In the genomic region with DNA sequence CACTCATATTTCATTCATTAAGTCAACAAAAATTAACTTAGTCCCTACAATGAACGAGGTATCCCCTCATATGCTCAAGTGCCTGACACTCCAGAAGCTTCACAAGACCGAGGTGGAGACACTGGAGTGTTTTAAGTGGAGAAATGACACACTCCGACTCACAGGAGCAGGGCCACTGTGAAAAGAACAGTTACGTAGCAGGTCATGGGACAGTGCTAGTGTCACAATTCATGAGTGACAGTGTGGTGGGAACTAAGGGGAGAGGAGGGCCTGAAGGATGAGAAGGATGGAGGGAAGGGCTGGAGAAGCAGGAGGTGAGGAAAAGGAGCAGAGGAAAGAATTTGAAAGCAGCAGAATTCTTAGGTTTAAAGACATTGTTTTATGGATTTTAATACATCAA, we compare ENCODE assay signal across 10 cellular contexts. TPM values are rescaled to one million over a fixed set of nuclear protein-coding genes. Genes with fewer than 3 reads are reported as not detected.
DNase-seq lines count a peak whose midpoint lies in the region; ATAC-seq and TF ChIP-seq lines count a peak whose summit lies in the region.
"Had no signal": no experiment of that assay in that cellular context is flagged by ENCODE, and none has a peak within 500 bp of the region (broad histone marks: within the 10 kb centered on the region; RNA-seq: fewer than 3 reads in every experiment).

No MANE protein-coding gene starts in this region.

- H3K36me3 Mint-ChIP-seq in activated T-cell treated with anti-CD3 and anti-CD28 coated beads, Interleukin-2, amount 50 U/mL, for 72 hours (ENCODE audit: insufficient read depth in 2 of 2), result peaks cover 30 to 34% of the 10 kb centered on the region in 2 donors
- H3K36me3 Mint-ChIP-seq in activated B cell treated with CpG ODN at 0.5 μM for 24 hours (ENCODE audit: low read depth), result peaks cover 37% of the 10 kb centered on the region
- H3K36me3 Mint-ChIP-seq in immature natural killer cell, result peaks cover 25 to 36% (median 33%) of the 10 kb centered on the region in 3 donors
- H3K36me3 Mint-ChIP-seq in stimulated activated memory B cell treated with anti-CD40 and anti-IgM and Interleukin-4, amounts not matched to agents 10 μg/mL and 1 μg/mL and 100 μg/mL, for 72 hours, result peaks cover 39% of the 10 kb centered on the region

- no peak for DNase-seq in activated T-cell treated with anti-CD3 and anti-CD28 coated beads, Interleukin-2, amount 50 U/mL, for 72 hours
- DNase-seq in activated T-cell treated with anti-CD3 and anti-CD28 coated beads, Interleukin-2, amount 50 U/mL, for 1 hour, result no peak
- DNase-seq in activated B cell treated with CpG ODN at 0.5 μM for 24 hours, result no peak
- peak in 2 of 3 donors; percentile 21 to 28 for DNase-seq in immature natural killer cell
- DNase-seq in effector CD4-positive, alpha-beta T cell, result no peak
- DNase-seq: NCI-H2029 treated with DMSO at 0.1 percent for 48 hours; stimulated activated CD4-positive, alpha-beta T cell treated with anti-CD3 and anti-CD28 coated beads, Interleukin-1b, Interleukin-23, amount 100 ng/mL, for 48 hours had no signal

- H3K4me1 Mint-ChIP-seq in activated T-cell treated with anti-CD3 and anti-CD28 coated beads, Interleukin-2, amount 50 U/mL, for 72 hours (ENCODE audit: low read depth), result peaks cover 40% of the 10 kb centered on the region
- peaks cover 54% of the 10 kb centered on the region for H3K4me1 Mint-ChIP-seq in activated B cell treated with CpG ODN at 0.5 μM for 24 hours
- H3K4me1 Mint-ChIP-seq in immature natural killer cell, result peaks cover 52% of the 10 kb centered on the region in 2 donors
- H3K4me1 Mint-ChIP-seq in stimulated activated memory B cell treated with anti-CD40 and anti-IgM and Interleukin-4, amounts not matched to agents 10 μg/mL and 1 μg/mL and 100 μg/mL, for 72 hours, result peaks cover 42% of the 10 kb centered on the region

- H3K27ac Mint-ChIP-seq in activated T-cell treated with anti-CD3 and anti-CD28 coated beads, Interleukin-2, amount 50 U/mL, for 72 hours, result peak overlapping the region; percentile 99
- H3K27ac Mint-ChIP-seq in activated B cell treated with CpG ODN at 0.5 μM for 24 hours (peak overlapping the region; percentile 100), immature natural killer cell (peak overlapping the region; percentile 96 to 100 (median 100))
- H3K27ac Mint-ChIP-seq in stimulated activated memory B cell treated with anti-CD40 and anti-IgM and Interleukin-4, amounts not matched to agents 10 μg/mL and 1 μg/mL and 100 μg/mL, for 72 hours, result peak overlapping the region; percentile 100

- CTCF ChIA-PET in activated B cell treated with CpG ODN at 0.5 μM for 24 hours (lab: Charles Lee), result interaction anchor here (0.6 kb wide), 1 partner anchor 24 kb away, joined by 3 read pairs; no protein-coding TSS in a partner anchor

- intact Hi-C loops in activated B cell treated with CpG ODN at 0.5 μM for 24 hours (cut with micrococcal nuclease), result loop anchor here (5.0 to 10.0 kb wide), 5 partner anchors 36 to 1216 kb away; partner anchors contain the start of genes CCHCR1, HLA-F, TCF19 and TRIM26

- no peak for ATAC-seq in activated T-cell treated with anti-CD3 and anti-CD28 coated beads, Interleukin-2, amount 50 U/mL, for 72 hours (replicated peaks in 1 of 2)
- ATAC-seq in activated B cell treated with CpG ODN at 0.5 μM for 24 hours (ENCODE audit: low read depth) (no peak), HG02884 (IDR thresholded peaks at IDR 0.05; ENCODE audit: unreplicated experiment) (no peak), GM18861 (IDR thresholded peaks at IDR 0.05; ENCODE audit: unreplicated experiment) (no peak)
- no peak for ATAC-seq in stimulated activated memory B cell treated with anti-CD40 and anti-IgM and Interleukin-4, amounts not matched to agents 10 μg/mL and 1 μg/mL and 100 μg/mL, for 72 hours

- no peak for TF ChIP-seq CTCF in activated B cell treated with CpG ODN at 0.5 μM for 24 hours (IDR thresholded peaks at IDR 0.05)

- peaks cover 0 to 2% of the 10 kb centered on the region in 2 donors for H3K9me3 Mint-ChIP-seq in activated T-cell treated with anti-CD3 and anti-CD28 coated beads, Interleukin-2, amount 50 U/mL, for 72 hours
- H3K9me3 Mint-ChIP-seq in activated B cell treated with CpG ODN at 0.5 μM for 24 hours (no peaks in the 10 kb centered on the region), immature natural killer cell (peaks cover 0 to 2% (median 0%) of the 10 kb centered on the region in 6 donors)
- H3K9me3 Mint-ChIP-seq in stimulated activated memory B cell treated with anti-CD40 and anti-IgM and Interleukin-4, amounts not matched to agents 10 μg/mL and 1 μg/mL and 100 μg/mL, for 72 hours, result no peaks in the 10 kb centered on the region

- no peaks in the 10 kb centered on the region for H3K27me3 Mint-ChIP-seq in activated T-cell treated with anti-CD3 and anti-CD28 coated beads, Interleukin-2, amount 50 U/mL, for 72 hours (ENCODE audit: low read depth)
- no peaks in the 10 kb centered on the region for H3K27me3 Mint-ChIP-seq in activated B cell treated with CpG ODN at 0.5 μM for 24 hours
- H3K27me3 Mint-ChIP-seq in immature natural killer cell (ENCODE audit: low read depth in 3 of 3), result peaks cover 35 to 41% (median 40%) of the 10 kb centered on the region in 3 donors
- H3K27me3 Mint-ChIP-seq in stimulated activated memory B cell treated with anti-CD40 and anti-IgM and Interleukin-4, amounts not matched to agents 10 μg/mL and 1 μg/mL and 100 μg/mL, for 72 hours, result no peaks in the 10 kb centered on the region

- POLR2A ChIA-PET in activated B cell treated with CpG ODN at 0.5 μM for 24 hours (lab: Charles Lee), result interaction anchor here (0.6 to 2.7 kb wide), 8 partner anchors 15 to 289 kb away, joined by 3 to 33 read pairs (median 8); partner anchors contain the start of gene POLR1H

- peak overlapping the region; percentile 96 to 98 for H3K4me3 Mint-ChIP-seq in activated T-cell treated with anti-CD3 and anti-CD28 coated beads, Interleukin-2, amount 50 U/mL, for 72 hours
- H3K4me3 Mint-ChIP-seq in activated B cell treated with CpG ODN at 0.5 μM for 24 hours, result peak overlapping the region; percentile 92
- H3K4me3 Mint-ChIP-seq in immature natural killer cell, result peak overlapping the region; percentile 85 to 100 (median 97)
- H3K4me3 Mint-ChIP-seq in stimulated activated memory B cell treated with anti-CD40 and anti-IgM and Interleukin-4, amounts not matched to agents 10 μg/mL and 1 μg/mL and 100 μg/mL, for 72 hours, result peak overlapping the region; percentile 94

RNA-seq across cellular contexts. Expression of gene HLA-A, which starts 1.3 kb away (rescaled TPM):
- total RNA-seq in activated T-cell treated with anti-CD3 and anti-CD28 coated beads, Interleukin-2, amount 50 U/mL, for 72 hours, result 1,000 to 10,000 TPM; 1,261 to 1,795 TPM
- total RNA-seq in activated B cell treated with CpG ODN at 0.5 μM for 24 hours, result 1,592 and 1,608 TPM in 2 replicates
- 1,000 to 10,000 TPM; 2,780 to 4,438 (median 4,182) TPM for polyA plus RNA-seq in immature natural killer cell

Comparison
In these comparisons a context has a peak if more than half of its experiments do, and no peak if none do; other contexts are left out.
1. DNase-seq: peak in immature natural killer cell (2 of 3); none in activated T-cell treated with anti-CD3 and anti-CD28 coated beads, Interleukin-2, amount 50 U/mL, for 72 hours (0 of 2), activated T-cell treated with anti-CD3 and anti-CD28 coated beads, Interleukin-2, amount 50 U/mL, for 1 hour (single experiment), activated B cell treated with CpG ODN at 0.5 μM for 24 hours (single experiment) and effector CD4-positive, alpha-beta T cell (single experiment).
2. Peak in every context shown above with its lines, with median percentiles within 50 percentile points of each other: H3K27ac Mint-ChIP-seq and H3K4me3 Mint-ChIP-seq.